Comparison of ENCODE assay signal across 26 cellular contexts in the genomic region with DNA sequence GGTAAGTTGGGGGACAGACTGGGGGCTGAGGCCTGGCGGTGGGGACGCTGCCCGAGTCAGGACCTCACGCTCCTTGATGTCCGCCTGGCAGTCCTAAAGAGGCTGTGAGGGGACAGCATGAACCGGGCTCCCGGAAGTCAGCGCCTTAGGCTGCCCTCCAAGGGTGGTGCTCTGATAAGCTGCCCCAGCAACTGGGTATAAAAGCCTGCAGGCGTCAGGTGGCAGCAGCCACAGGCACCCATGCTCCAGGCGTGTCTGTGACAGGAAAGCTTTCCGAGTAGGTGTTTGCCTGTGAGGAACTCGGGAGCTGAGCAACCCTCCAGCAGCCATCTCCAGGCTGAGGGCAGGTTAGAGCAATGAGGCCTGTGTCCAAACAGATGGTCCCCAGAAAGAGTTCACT. TPM values are rescaled to one million over a fixed set of nuclear protein-coding genes. Genes with fewer than 3 reads are reported as not detected.
DNase-seq lines count a peak whose midpoint lies in the region; ATAC-seq and TF ChIP-seq lines count a peak whose summit lies in the region.
"Had no signal": no experiment of that assay in that cellular context is flagged by ENCODE, and none has a peak within 500 bp of the region (broad histone marks: within the 10 kb centered on the region; RNA-seq: fewer than 3 reads in every experiment).

No MANE protein-coding gene starts in this region.

- H3K4me1 ChIP-seq in right cardiac atrium (ENCODE audit: control insufficient read depth, insufficient read depth, low read length) (peaks cover 15% of the 10 kb centered on the region), osteoblast (ENCODE audit: insufficient read depth, low read length) (no peaks in the 10 kb centered on the region)

- H3K27ac ChIP-seq in right cardiac atrium (ENCODE audit: low read length) (no peak overlapping the region), osteoblast (ENCODE audit: low read depth, low read length) (no peak overlapping the region)
- H3K27ac ChIP-seq: PC-9, SK-N-MC had no signal

- H3K79me2 ChIP-seq in osteoblast (ENCODE audit: insufficient read depth, low read length), result no peaks in the 10 kb centered on the region

- peaks cover 0 to 3% of the 10 kb centered on the region in 2 donors for H3K4me1 Mint-ChIP-seq in effector memory CD8-positive, alpha-beta T cell (ENCODE audit: low read depth in 2 of 2)
- no peaks in the 10 kb centered on the region for H3K4me1 Mint-ChIP-seq in activated CD4-positive, alpha-beta T cell treated with anti-CD3 and anti-CD28 coated beads, Interleukin-2, amount 10 ng/mL, durations not matched to agents 7 days and 5 days

- H3K9me3 Mint-ChIP-seq in effector memory CD8-positive, alpha-beta T cell, result no peaks in the 10 kb centered on the region
- H3K9me3 Mint-ChIP-seq in activated CD4-positive, alpha-beta T cell treated with anti-CD3 and anti-CD28 coated beads, Interleukin-2, amount 10 ng/mL, durations not matched to agents 7 days and 5 days, result no peaks in the 10 kb centered on the region
- H3K9me3 Mint-ChIP-seq: CD4-positive, alpha-beta memory T cell had no signal

- H3K4me2 ChIP-seq in osteoblast (ENCODE audit: insufficient read depth, low read length), result no peak overlapping the region
- H3K4me2 ChIP-seq: PC-9 had no signal

- H3K36me3 Mint-ChIP-seq in effector memory CD8-positive, alpha-beta T cell (ENCODE audit: insufficient read depth), result no peaks in the 10 kb centered on the region
- H3K36me3 Mint-ChIP-seq in activated CD4-positive, alpha-beta T cell treated with anti-CD3 and anti-CD28 coated beads, Interleukin-2, amount 10 ng/mL, durations not matched to agents 7 days and 5 days (ENCODE audit: low read depth), result no peaks in the 10 kb centered on the region

- CTCF ChIA-PET in activated CD4-positive, alpha-beta T cell treated with anti-CD3 and anti-CD28 coated beads, Interleukin-2, amount 10 ng/mL, durations not matched to agents 7 days and 5 days (lab: Charles Lee), result no interaction called here

- no peaks in the 10 kb centered on the region for H3K27me3 Mint-ChIP-seq in effector memory CD8-positive, alpha-beta T cell
- no peaks in the 10 kb centered on the region for H3K27me3 Mint-ChIP-seq in activated CD4-positive, alpha-beta T cell treated with anti-CD3 and anti-CD28 coated beads, Interleukin-2, amount 10 ng/mL, durations not matched to agents 7 days and 5 days
- H3K27me3 Mint-ChIP-seq: CD4-positive, alpha-beta memory T cell had no signal

- TF ChIP-seq CTCF in osteoblast (IDR thresholded peaks at IDR 0.05; ENCODE audit: extremely low read depth, low read depth, low read length), result no peak

- peaks cover 4% of the 10 kb centered on the region for H4K20me1 ChIP-seq in osteoblast (ENCODE audit: insufficient read depth, low read length)

- POLR2A ChIA-PET in activated CD4-positive, alpha-beta T cell treated with anti-CD3 and anti-CD28 coated beads, Interleukin-2, amount 10 ng/mL, durations not matched to agents 7 days and 5 days (lab: Charles Lee), result no interaction called here

- peaks cover 27% of the 10 kb centered on the region for H3K36me3 ChIP-seq in osteoblast (ENCODE audit: insufficient read depth, low read length)

- no peak overlapping the region for H3K4me3 ChIP-seq in right cardiac atrium (ENCODE audit: low read length)
- no peak overlapping the region for H3K4me3 ChIP-seq in osteoblast (ENCODE audit: insufficient read depth, low read length)
- H3K4me3 ChIP-seq: GM12878, MG63, PC-9, SK-N-MC had no signal

- intact Hi-C loops in right cardiac atrium (cut with DNase I), result no loop called here
- intact Hi-C loops in cardiac septum (cut with DNase I), result no loop called here

- H3K27ac Mint-ChIP-seq in effector memory CD8-positive, alpha-beta T cell, result peak overlapping the region; percentile 66 to 67
- H3K27ac Mint-ChIP-seq in activated CD4-positive, alpha-beta T cell treated with anti-CD3 and anti-CD28 coated beads, Interleukin-2, amount 10 ng/mL, durations not matched to agents 7 days and 5 days, result no peak overlapping the region

- DNase-seq in right cardiac atrium, result peak in 2 of 3 donors; percentile 14 to 48
- no peak for DNase-seq in cardiac septum (ENCODE audit: low spot score)
- DNase-seq in effector memory CD8-positive, alpha-beta T cell, result no peak
- DNase-seq in osteoblast (ENCODE audit: insufficient read length, low spot score, missing footprints), result peak; percentile 79
- DNase-seq in NCI-H1417 (lab: John Stamatoyannopoulos, UW), result no peak
- no peak for DNase-seq in RPMI8226
- DNase-seq in activated CD4-positive, alpha-beta T cell treated with anti-CD3 and anti-CD28 coated beads, Interleukin-2, amount 10 ng/mL, durations not matched to agents 7 days and 5 days, result no peak
- DNase-seq: C1 segment of cervical spinal cord; CD4-positive, alpha-beta memory T cell; COR-L47; DMS79; EL; GDM1; GOT3; HCEC 1CT; KBM-7; MG63; NCI-H1694; NCI-H2029 treated with DMSO at 0.1 percent for 48 hours; NCI-H446 treated with DMSO at 0.1 percent for 48 hours; NCI-H526; NK-92 treated with Interleukin-12 subunit alpha and Interleukin-12 subunit beta, amount 100 ng/mL, for 24 hours; PC-9; SIG-M5 had no signal

- H3K27me3 ChIP-seq in right cardiac atrium (ENCODE audit: control insufficient read depth, insufficient read depth) (no peaks in the 10 kb centered on the region), osteoblast (ENCODE audit: insufficient read depth, low read length) (no peaks in the 10 kb centered on the region)
- H3K27me3 ChIP-seq: MG63 had no signal

- H2AFZ ChIP-seq in osteoblast (ENCODE audit: low read length), result no peak overlapping the region
- H2AFZ ChIP-seq: PC-9 had no signal

- H3K4me3 Mint-ChIP-seq in effector memory CD8-positive, alpha-beta T cell, result no peak overlapping the region
- no peak overlapping the region for H3K4me3 Mint-ChIP-seq in activated CD4-positive, alpha-beta T cell treated with anti-CD3 and anti-CD28 coated beads, Interleukin-2, amount 10 ng/mL, durations not matched to agents 7 days and 5 days
- H3K4me3 Mint-ChIP-seq: CD4-positive, alpha-beta memory T cell had no signal

- no peak for ATAC-seq in right cardiac atrium
- no peak for ATAC-seq in effector memory CD8-positive, alpha-beta T cell (replicated peaks)
- ATAC-seq: GM12878 had no signal

- 74% methylated on average over 12 of the region's 12 CpGs for WGBS in right cardiac atrium

- H3K9me3 ChIP-seq in right cardiac atrium (ENCODE audit: control insufficient read depth, low read length), result no peaks in the 10 kb centered on the region
- no peaks in the 10 kb centered on the region for H3K9me3 ChIP-seq in osteoblast (ENCODE audit: low read depth, low read length)
- H3K9me3 ChIP-seq: MG63 had no signal

RNA-seq across cellular contexts. Expression of a gene that starts 53.0 kb away (rescaled TPM):
- total RNA-seq in right cardiac atrium (10 to 100 TPM; 57.3 to 96.9 (median 65.4) TPM), cardiac septum (55.1 TPM), osteoblast (11.8 and 13.8 TPM in 2 replicates)
- polyA plus RNA-seq in right cardiac atrium, result 57.5 TPM
- 1 to 10 TPM; 7.5 to 7.6 TPM for total RNA-seq in activated CD4-positive, alpha-beta T cell treated with anti-CD3 and anti-CD28 coated beads, Interleukin-2, amount 10 ng/mL, durations not matched to agents 7 days and 5 days

Comparison
In these comparisons a context has a peak if more than half of its experiments do, and no peak if none do; other contexts are left out.
1. DNase-seq: peak in right cardiac atrium (2 of 3) and osteoblast (single experiment); none in cardiac septum (single experiment), effector memory CD8-positive, alpha-beta T cell (0 of 3), NCI-H1417 (0 of 3), RPMI8226 (single experiment) and activated CD4-positive, alpha-beta T cell treated with anti-CD3 and anti-CD28 coated beads, Interleukin-2, amount 10 ng/mL, durations not matched to agents 7 days and 5 days (single experiment).